ENCODE assay signal across 17 cellular contexts in the genomic region with DNA sequence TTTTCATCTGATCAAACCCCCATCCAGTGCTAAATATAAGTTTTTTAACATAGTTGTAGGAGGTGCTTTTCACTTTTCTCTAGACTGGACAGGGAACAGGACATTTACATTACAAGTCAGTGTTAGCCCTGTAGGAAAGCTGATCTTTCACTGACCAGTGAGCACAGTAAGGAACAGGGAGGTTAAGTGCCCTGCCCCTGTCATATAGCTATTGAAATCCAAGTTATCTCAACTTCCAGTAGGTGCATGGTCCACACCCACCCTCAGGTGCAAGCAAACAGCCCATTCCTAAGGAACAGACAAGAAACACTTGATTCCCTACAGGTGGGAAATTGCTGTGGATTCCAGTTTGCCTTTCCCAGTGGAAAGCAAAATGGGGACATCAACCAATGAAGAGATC.
DNase-seq lines count a peak whose midpoint lies in the region; ATAC-seq, FAIRE-seq and TF ChIP-seq lines count a peak whose summit lies in the region.
"Had no signal": no experiment of that assay in that cellular context is flagged by ENCODE, and none has a peak within 500 bp of the region (broad histone marks: within the 10 kb centered on the region; RNA-seq: fewer than 3 reads in every experiment).

No MANE protein-coding gene starts in this region.

- peak overlapping the region; percentile 77 for H3K4me2 ChIP-seq in OCI-LY3 (ENCODE audit: low read length)
- H3K4me2 ChIP-seq: A549 had no signal

- no peaks in the 10 kb centered on the region for H3K9me3 Mint-ChIP-seq in stimulated activated memory B cell treated with anti-CD40 and anti-IgM and Interleukin-4, amounts not matched to agents 10 μg/mL and 1 μg/mL and 100 μg/mL, for 72 hours
- H3K9me3 Mint-ChIP-seq: H9 had no signal

- H3K27ac ChIP-seq in OCI-LY3 (ENCODE audit: low read length) (no peak overlapping the region), esophagus muscularis mucosa (replicated peaks in 1 of 4) (no peak overlapping the region), pancreas (no peak overlapping the region)
- H3K27ac ChIP-seq: A549 had no signal

- no peaks in the 10 kb centered on the region for H3K27me3 Mint-ChIP-seq in stimulated activated memory B cell treated with anti-CD40 and anti-IgM and Interleukin-4, amounts not matched to agents 10 μg/mL and 1 μg/mL and 100 μg/mL, for 72 hours

- H3K4me1 Mint-ChIP-seq in stimulated activated memory B cell treated with anti-CD40 and anti-IgM and Interleukin-4, amounts not matched to agents 10 μg/mL and 1 μg/mL and 100 μg/mL, for 72 hours, result peaks cover 12% of the 10 kb centered on the region
- H3K4me1 Mint-ChIP-seq: H9 had no signal

- H3K9ac ChIP-seq in OCI-LY3 (ENCODE audit: low read length), result no peak overlapping the region

- H3K4me1 ChIP-seq in OCI-LY3 (ENCODE audit: low read length), result peaks cover 25% of the 10 kb centered on the region
- H3K4me1 ChIP-seq in esophagus muscularis mucosa, result peaks cover 0 to 11% (median 0%) of the 10 kb centered on the region in 4 donors
- H3K4me1 ChIP-seq in pancreas, result no peaks in the 10 kb centered on the region
- H3K4me1 ChIP-seq: A549 had no signal

- peaks cover 18% of the 10 kb centered on the region for H3K36me3 Mint-ChIP-seq in stimulated activated memory B cell treated with anti-CD40 and anti-IgM and Interleukin-4, amounts not matched to agents 10 μg/mL and 1 μg/mL and 100 μg/mL, for 72 hours

- no peaks in the 10 kb centered on the region for H4K20me1 ChIP-seq in OCI-LY3 (ENCODE audit: insufficient read depth, low read length)

- no peak for TF ChIP-seq POLR2A in esophagus muscularis mucosa (IDR thresholded peaks at IDR 0.05; ENCODE audit: low read depth)

- FAIRE-seq in pancreas (lab: Jason Lieb, UNC), result no peak
- FAIRE-seq: A549, H1, HTR-8/SVneo, K562 had no signal

- peak overlapping the region; percentile 30 for H3K27ac Mint-ChIP-seq in stimulated activated memory B cell treated with anti-CD40 and anti-IgM and Interleukin-4, amounts not matched to agents 10 μg/mL and 1 μg/mL and 100 μg/mL, for 72 hours
- H3K27ac Mint-ChIP-seq: CD8-positive, alpha-beta T cell; H9 had no signal

- TF ChIP-seq EP300 in esophagus muscularis mucosa (IDR thresholded peaks at IDR 0.05), result no peak

- intact Hi-C loops in esophagus muscularis mucosa (cut with DNase I) (no loop called here), pancreas (cut with DNase I) (no loop called here)

- peak overlapping the region; percentile 44; the same call in 1 of the 2 replicates for H3K4me3 ChIP-seq in OCI-LY3 (ENCODE audit: low read length)
- no peak overlapping the region for H3K4me3 ChIP-seq in esophagus muscularis mucosa
- no peak overlapping the region for H3K4me3 ChIP-seq in pancreas
- H3K4me3 ChIP-seq: A549, K562 had no signal

- ATAC-seq in stimulated activated memory B cell treated with anti-CD40 and anti-IgM and Interleukin-4, amounts not matched to agents 10 μg/mL and 1 μg/mL and 100 μg/mL, for 72 hours, result no peak
- no peak for ATAC-seq in pancreas
- ATAC-seq in HG02884 (IDR thresholded peaks at IDR 0.05; ENCODE audit: unreplicated experiment), result no peak
- ATAC-seq: A549; CD8-positive, alpha-beta T cell; K562 had no signal

- H3K36me3 ChIP-seq in OCI-LY3 (replicated peaks; ENCODE audit: low read depth, low read length) (no peaks in the 10 kb centered on the region), esophagus muscularis mucosa (peaks cover 0 to 3% (median 0%) of the 10 kb centered on the region in 4 donors), pancreas (peaks cover 0 to 8% (median 0%) of the 10 kb centered on the region in 3 donors)

- no peaks in the 10 kb centered on the region for H3K79me2 ChIP-seq in OCI-LY3 (ENCODE audit: low read length)

- DNase-seq in esophagus muscularis mucosa (ENCODE audit: extremely low spot score) (peak; percentile 34), pancreas (no peak), amygdala (lab: John Stamatoyannopoulos, UW) (no peak)
- DNase-seq: AML-193; Calu3; CD8-positive, alpha-beta T cell; DMS79 treated with DMSO at 0.1 percent for 48 hours; GF-D8; H9; IMR-90 had no signal

- H2AFZ ChIP-seq in OCI-LY3 (ENCODE audit: low read depth, low read length), result no peak overlapping the region

- H3K27me3 ChIP-seq in OCI-LY3 (ENCODE audit: low read depth, low read length), result no peaks in the 10 kb centered on the region
- H3K27me3 ChIP-seq in esophagus muscularis mucosa, result no peaks in the 10 kb centered on the region
- no peaks in the 10 kb centered on the region for H3K27me3 ChIP-seq in pancreas

- H3K4me3 Mint-ChIP-seq in stimulated activated memory B cell treated with anti-CD40 and anti-IgM and Interleukin-4, amounts not matched to agents 10 μg/mL and 1 μg/mL and 100 μg/mL, for 72 hours, result no peak overlapping the region
- H3K4me3 Mint-ChIP-seq: CD8-positive, alpha-beta T cell; H9 had no signal

- TF ChIP-seq CTCF in OCI-LY3 (IDR thresholded peaks at IDR 0.05; ENCODE audit: low read depth, low read length), result no peak
- TF ChIP-seq CTCF in esophagus muscularis mucosa (IDR thresholded peaks at IDR 0.05), result no peak
- TF ChIP-seq CTCF in pancreas (IDR thresholded peaks at IDR 0.05), result no peak

- H3K9me3 ChIP-seq in OCI-LY3 (ENCODE audit: insufficient read depth, low read length) (no peaks in the 10 kb centered on the region), esophagus muscularis mucosa (no peaks in the 10 kb centered on the region), pancreas (no peaks in the 10 kb centered on the region)
- H3K9me3 ChIP-seq: A549 had no signal
